ENCODE assay signal across 1 cellular context in the genomic region with DNA sequence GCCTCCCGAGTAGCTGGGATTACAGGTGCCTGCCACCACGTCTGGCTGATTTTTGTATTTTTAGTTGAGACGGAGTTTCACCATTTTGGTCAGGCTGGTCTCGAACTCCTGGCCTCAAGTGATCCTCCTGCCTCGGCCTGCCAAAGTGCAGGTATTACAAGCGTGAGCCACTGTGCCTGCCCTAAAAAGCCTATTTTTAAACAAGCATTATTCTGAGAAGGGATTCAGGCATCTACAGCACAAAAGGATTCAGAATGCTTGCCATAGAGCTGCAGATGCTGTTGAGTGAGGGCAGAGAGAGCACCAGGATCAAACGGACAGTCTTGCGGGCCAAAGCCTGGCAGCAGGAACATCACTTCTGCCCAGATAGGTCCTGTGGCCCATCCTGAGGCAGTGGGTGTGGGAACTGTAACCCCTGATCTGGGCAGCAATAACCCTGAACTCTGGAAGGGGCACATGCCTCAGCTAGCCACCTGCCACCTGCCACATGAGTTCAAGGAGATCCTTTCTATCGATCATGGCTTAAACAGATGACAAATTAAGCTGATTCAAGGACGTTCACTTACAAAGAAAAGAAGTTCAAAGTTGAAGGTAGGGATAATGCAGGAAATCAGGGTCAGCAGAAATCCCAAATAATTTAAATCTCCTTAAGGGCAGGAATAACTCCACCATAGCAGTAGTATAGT.
TF ChIP-seq lines count a peak whose summit lies in the region.

No MANE protein-coding gene starts in this region.

TF ChIP-seq in HepG2, 621 proteins besides CTCF, POLR2A, EP300 and RAD21 (continues in another document):
- no peak for TF ChIP-seq PHB2 (IDR thresholded peaks at IDR 0.05; ENCODE audit: partially characterized antibody)
- TF ChIP-seq MAF1 (CRISPR knock-in tag; IDR thresholded peaks at IDR 0.05; ENCODE audit: borderline replicate concordance), result no peak
- TF ChIP-seq NFIB (CRISPR knock-in tag; IDR thresholded peaks at IDR 0.05; ENCODE audit: borderline replicate concordance), result no peak
- TF ChIP-seq ZNF564 (CRISPR knock-in tag; IDR thresholded peaks at IDR 0.05), result no peak
- TF ChIP-seq ZNF552 (CRISPR knock-in tag; IDR thresholded peaks at IDR 0.05; ENCODE audit: borderline replicate concordance), result 0 out of 2 replicates have a peak, but pooled peaks have one; percentile 27
- TF ChIP-seq CENPX (CRISPR knock-in tag; IDR thresholded peaks at IDR 0.05), result no peak
- TF ChIP-seq ZSCAN22 (CRISPR knock-in tag; IDR thresholded peaks at IDR 0.05), result no peak
- TF ChIP-seq, protein P1, sequence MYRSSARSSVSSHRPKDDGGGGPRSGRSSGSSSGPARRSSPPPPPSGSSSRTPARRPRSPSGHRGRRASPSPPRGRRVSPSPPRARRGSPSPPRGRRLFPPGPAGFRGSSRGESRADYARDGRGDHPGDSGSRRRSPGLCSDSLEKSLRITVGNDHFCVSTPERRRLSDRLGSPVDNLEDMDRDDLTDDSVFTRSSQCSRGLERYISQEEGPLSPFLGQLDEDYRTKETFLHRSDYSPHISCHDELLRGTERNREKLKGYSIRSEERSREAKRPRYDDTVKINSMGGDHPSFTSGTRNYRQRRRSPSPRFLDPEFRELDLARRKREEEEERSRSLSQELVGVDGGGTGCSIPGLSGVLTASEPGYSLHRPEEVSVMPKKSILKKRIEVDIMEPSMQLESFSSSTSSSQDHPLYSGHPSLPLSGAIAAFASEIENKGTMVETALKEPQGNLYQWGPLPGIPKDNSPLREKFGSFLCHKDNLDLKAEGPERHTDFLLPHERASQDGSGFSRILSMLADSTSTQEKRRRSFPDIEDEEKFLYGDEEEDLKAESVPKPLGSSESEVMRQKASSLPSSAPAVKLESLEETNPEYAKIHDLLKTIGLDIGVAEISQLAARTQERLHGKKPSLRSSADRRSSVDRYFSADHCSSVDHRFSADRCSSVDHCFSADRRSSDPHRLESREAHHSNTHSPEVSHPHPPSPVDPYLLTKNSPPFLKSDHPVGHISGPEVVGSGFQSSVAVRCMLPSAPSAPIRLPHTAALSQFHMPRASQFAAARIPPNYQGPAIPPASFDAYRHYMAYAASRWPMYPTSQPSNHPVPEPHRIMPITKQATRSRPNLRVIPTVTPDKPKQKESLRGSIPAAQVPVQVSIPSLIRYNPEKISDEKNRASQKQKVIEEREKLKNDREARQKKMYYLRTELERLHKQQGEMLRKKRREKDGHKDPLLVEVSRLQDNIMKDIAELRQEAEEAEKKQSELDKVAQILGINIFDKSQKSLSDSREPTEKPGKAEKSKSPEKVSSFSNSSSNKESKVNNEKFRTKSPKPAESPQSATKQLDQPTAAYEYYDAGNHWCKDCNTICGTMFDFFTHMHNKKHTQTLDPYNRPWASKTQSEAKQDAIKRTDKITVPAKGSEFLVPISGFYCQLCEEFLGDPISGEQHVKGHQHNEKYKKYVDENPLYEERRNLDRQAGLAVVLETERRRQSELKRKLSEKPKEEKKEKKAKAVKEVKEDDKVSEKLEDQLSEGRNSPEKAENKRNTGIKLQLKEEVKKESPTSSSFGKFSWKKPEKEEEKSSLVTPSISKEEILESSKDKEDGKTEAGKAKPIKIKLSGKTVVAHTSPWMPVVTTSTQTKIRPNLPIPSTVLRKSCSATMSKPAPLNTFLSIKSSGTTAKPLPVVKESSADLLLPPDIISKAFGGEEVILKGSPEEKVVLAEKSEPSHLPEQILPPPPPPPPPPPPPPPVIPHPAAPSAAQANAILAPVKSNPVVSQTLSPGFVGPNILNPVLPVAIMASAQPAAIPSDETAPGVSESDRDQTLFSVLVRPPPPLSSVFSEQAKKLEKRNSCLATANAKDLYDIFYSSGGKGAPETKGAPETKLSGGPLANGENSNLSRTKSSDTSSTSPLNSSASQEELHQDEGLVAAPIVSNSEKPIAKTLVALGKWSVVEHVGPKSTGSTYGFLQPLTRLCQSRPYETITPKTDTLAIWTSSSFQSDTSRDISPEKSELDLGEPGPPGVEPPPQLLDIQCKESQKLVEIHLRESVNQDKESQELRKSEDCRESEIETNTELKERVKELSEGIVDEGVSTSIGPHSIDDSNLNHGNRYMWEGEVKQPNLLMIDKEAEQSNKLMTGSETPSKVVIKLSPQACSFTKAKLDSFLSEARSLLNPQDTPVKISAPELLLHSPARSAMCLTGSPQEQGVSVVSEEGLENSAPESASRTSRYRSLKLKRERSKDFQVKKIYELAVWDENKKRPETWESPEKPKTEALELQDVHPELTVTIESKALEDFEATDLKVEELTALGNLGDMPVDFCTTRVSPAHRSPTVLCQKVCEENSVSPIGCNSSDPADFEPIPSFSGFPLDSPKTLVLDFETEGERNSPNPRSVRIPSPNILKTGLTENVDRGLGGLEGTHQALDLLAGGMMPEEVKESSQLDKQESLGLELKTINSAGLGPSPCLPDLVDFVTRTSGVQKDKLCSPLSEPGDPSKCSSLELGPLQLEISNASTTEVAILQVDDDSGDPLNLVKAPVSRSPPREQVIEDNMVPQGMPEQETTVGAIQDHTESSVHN (CRISPR knock-in tag; IDR thresholded peaks at IDR 0.05), result no peak
- 0 out of 2 replicates have a peak, but pooled peaks have one; percentile 32 for TF ChIP-seq ZNF615 (CRISPR knock-in tag; IDR thresholded peaks at IDR 0.05; ENCODE audit: borderline replicate concordance)
- TF ChIP-seq SIN3A (IDR thresholded peaks at IDR 0.05; ENCODE audit: borderline replicate concordance, low read depth, low read length), result no peak
- TF ChIP-seq HDAC1 (CRISPR knock-in tag; IDR thresholded peaks at IDR 0.05), result peak; percentile 26; the same call in 1 of the 2 replicates
- no peak for TF ChIP-seq ZNF678 (CRISPR knock-in tag; IDR thresholded peaks at IDR 0.05)
- TF ChIP-seq SOX13 (IDR thresholded peaks at IDR 0.05), result no peak
- TF ChIP-seq SOX13 (CRISPR knock-in tag; conservative IDR thresholded peaks at IDR 0.05 in 1 of 2, IDR thresholded peaks at IDR 0.05 in 1 of 2), result 0 out of 4 replicates have a peak, but pooled peaks of 1 of the 2 experiments have one; percentile 14
- TF ChIP-seq, protein P2, sequence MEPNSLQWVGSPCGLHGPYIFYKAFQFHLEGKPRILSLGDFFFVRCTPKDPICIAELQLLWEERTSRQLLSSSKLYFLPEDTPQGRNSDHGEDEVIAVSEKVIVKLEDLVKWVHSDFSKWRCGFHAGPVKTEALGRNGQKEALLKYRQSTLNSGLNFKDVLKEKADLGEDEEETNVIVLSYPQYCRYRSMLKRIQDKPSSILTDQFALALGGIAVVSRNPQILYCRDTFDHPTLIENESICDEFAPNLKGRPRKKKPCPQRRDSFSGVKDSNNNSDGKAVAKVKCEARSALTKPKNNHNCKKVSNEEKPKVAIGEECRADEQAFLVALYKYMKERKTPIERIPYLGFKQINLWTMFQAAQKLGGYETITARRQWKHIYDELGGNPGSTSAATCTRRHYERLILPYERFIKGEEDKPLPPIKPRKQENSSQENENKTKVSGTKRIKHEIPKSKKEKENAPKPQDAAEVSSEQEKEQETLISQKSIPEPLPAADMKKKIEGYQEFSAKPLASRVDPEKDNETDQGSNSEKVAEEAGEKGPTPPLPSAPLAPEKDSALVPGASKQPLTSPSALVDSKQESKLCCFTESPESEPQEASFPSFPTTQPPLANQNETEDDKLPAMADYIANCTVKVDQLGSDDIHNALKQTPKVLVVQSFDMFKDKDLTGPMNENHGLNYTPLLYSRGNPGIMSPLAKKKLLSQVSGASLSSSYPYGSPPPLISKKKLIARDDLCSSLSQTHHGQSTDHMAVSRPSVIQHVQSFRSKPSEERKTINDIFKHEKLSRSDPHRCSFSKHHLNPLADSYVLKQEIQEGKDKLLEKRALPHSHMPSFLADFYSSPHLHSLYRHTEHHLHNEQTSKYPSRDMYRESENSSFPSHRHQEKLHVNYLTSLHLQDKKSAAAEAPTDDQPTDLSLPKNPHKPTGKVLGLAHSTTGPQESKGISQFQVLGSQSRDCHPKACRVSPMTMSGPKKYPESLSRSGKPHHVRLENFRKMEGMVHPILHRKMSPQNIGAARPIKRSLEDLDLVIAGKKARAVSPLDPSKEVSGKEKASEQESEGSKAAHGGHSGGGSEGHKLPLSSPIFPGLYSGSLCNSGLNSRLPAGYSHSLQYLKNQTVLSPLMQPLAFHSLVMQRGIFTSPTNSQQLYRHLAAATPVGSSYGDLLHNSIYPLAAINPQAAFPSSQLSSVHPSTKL (CRISPR knock-in tag; IDR thresholded peaks at IDR 0.05), result peak; percentile 62
- TF ChIP-seq, protein P3, sequence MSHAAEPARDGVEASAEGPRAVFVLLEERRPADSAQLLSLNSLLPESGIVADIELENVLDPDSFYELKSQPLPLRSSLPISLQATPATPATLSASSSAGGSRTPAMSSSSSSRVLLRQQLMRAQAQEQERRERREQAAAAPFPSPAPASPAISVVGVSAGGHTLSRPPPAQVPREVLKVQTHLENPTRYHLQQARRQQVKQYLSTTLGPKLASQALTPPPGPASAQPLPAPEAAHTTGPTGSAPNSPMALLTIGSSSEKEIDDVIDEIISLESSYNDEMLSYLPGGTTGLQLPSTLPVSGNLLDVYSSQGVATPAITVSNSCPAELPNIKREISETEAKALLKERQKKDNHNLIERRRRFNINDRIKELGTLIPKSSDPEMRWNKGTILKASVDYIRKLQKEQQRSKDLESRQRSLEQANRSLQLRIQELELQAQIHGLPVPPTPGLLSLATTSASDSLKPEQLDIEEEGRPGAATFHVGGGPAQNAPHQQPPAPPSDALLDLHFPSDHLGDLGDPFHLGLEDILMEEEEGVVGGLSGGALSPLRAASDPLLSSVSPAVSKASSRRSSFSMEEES (CRISPR knock-in tag; IDR thresholded peaks at IDR 0.05), result no peak
- no peak for TF ChIP-seq ZFX (CRISPR knock-in tag; IDR thresholded peaks at IDR 0.05; ENCODE audit: low read depth)
- no peak for TF ChIP-seq ZNF235 (CRISPR knock-in tag; IDR thresholded peaks at IDR 0.05; ENCODE audit: borderline replicate concordance)
- peak; percentile 17 for TF ChIP-seq TEAD3 (CRISPR knock-in tag; optimal IDR thresholded peaks at IDR 0.05; ENCODE audit: borderline replicate concordance)
- TF ChIP-seq ZFYVE20 (CRISPR knock-in tag; IDR thresholded peaks at IDR 0.05; ENCODE audit: borderline replicate concordance, low read depth), result 0 out of 2 replicates have a peak, but pooled peaks have one; percentile 29
- TF ChIP-seq ZNF724P (CRISPR knock-in tag; IDR thresholded peaks at IDR 0.05; ENCODE audit: borderline replicate concordance), result peak; percentile 73; the same call in 1 of the 2 replicates
- no peak for TF ChIP-seq SAP130 (CRISPR knock-in tag; IDR thresholded peaks at IDR 0.05; ENCODE audit: low read depth)
- no peak for TF ChIP-seq SOX6 (IDR thresholded peaks at IDR 0.05)
- TF ChIP-seq SOX6 (CRISPR knock-in tag; IDR thresholded peaks at IDR 0.05), result peak; percentile 53
- TF ChIP-seq, protein P4, sequence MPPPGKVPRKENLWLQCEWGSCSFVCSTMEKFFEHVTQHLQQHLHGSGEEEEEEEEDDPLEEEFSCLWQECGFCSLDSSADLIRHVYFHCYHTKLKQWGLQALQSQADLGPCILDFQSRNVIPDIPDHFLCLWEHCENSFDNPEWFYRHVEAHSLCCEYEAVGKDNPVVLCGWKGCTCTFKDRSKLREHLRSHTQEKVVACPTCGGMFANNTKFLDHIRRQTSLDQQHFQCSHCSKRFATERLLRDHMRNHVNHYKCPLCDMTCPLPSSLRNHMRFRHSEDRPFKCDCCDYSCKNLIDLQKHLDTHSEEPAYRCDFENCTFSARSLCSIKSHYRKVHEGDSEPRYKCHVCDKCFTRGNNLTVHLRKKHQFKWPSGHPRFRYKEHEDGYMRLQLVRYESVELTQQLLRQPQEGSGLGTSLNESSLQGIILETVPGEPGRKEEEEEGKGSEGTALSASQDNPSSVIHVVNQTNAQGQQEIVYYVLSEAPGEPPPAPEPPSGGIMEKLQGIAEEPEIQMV (CRISPR knock-in tag; IDR thresholded peaks at IDR 0.05; ENCODE audit: low read depth), result no peak
- TF ChIP-seq, protein P5, sequence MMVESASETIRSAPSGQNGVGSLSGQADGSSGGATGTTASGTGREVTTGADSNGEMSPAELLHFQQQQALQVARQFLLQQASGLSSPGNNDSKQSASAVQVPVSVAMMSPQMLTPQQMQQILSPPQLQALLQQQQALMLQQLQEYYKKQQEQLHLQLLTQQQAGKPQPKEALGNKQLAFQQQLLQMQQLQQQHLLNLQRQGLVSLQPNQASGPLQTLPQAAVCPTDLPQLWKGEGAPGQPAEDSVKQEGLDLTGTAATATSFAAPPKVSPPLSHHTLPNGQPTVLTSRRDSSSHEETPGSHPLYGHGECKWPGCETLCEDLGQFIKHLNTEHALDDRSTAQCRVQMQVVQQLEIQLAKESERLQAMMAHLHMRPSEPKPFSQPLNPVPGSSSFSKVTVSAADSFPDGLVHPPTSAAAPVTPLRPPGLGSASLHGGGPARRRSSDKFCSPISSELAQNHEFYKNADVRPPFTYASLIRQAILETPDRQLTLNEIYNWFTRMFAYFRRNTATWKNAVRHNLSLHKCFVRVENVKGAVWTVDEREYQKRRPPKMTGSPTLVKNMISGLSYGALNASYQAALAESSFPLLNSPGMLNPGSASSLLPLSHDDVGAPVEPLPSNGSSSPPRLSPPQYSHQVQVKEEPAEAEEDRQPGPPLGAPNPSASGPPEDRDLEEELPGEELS (CRISPR knock-in tag; IDR thresholded peaks at IDR 0.05), result 0 out of 2 replicates have a peak, but pooled peaks have one; percentile 10
- no peak for TF ChIP-seq GTF3A (CRISPR knock-in tag; conservative IDR thresholded peaks at IDR 0.05)
- no peak for TF ChIP-seq KDM6A (CRISPR knock-in tag; IDR thresholded peaks at IDR 0.05; ENCODE audit: low read depth)
- no peak for TF ChIP-seq MAFF (IDR thresholded peaks at IDR 0.05; ENCODE audit: low read depth, low read length)
- no peak for TF ChIP-seq ZSCAN25 (CRISPR knock-in tag; IDR thresholded peaks at IDR 0.05)
- TF ChIP-seq ZBTB3 (CRISPR knock-in tag; IDR thresholded peaks at IDR 0.05; ENCODE audit: borderline replicate concordance, low read depth), result no peak
- no peak for TF ChIP-seq ZNF614 (CRISPR knock-in tag; IDR thresholded peaks at IDR 0.05; ENCODE audit: borderline replicate concordance)
- no peak for TF ChIP-seq NAIF1 (CRISPR knock-in tag; IDR thresholded peaks at IDR 0.05; ENCODE audit: borderline replicate concordance)
- TF ChIP-seq ZNF816 (CRISPR knock-in tag; IDR thresholded peaks at IDR 0.05; ENCODE audit: borderline replicate concordance), result no peak
- TF ChIP-seq HNF4A (CRISPR knock-in tag; IDR thresholded peaks at IDR 0.05), result peak; percentile 67; the same call in 1 of the 2 replicates
- TF ChIP-seq NR2C2 (CRISPR knock-in tag; IDR thresholded peaks at IDR 0.05; ENCODE audit: borderline replicate concordance), result no peak
- TF ChIP-seq, protein P6, sequence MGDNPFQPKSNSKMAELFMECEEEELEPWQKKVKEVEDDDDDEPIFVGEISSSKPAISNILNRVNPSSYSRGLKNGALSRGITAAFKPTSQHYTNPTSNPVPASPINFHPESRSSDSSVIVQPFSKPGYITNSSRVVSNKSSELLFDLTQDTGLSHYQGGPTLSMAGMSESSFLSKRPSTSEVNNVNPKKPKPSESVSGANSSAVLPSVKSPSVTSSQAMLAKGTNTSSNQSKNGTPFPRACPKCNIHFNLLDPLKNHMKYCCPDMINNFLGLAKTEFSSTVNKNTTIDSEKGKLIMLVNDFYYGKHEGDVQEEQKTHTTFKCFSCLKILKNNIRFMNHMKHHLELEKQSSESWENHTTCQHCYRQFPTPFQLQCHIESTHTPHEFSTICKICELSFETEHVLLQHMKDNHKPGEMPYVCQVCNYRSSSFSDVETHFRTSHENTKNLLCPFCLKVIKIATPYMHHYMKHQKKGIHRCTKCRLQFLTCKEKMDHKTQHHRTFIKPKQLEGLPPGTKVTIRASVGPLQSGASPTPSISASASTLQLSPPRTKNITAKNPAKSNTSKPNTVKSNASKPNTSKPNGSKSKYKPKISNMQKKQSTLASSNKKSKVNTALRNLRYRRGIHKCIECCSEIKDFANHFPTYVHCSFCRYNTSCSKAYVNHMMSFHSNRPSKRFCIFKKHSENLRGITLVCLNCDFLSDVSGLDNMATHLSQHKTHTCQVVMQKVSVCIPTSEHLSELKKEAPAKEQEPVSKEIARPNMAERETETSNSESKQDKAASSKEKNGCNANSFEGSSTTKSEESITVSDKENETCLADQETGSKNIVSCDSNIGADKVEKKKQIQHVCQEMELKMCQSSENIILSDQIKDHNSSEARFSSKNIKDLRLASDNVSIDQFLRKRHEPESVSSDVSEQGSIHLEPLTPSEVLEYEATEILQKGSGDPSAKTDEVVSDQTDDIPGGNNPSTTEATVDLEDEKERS (CRISPR knock-in tag; IDR thresholded peaks at IDR 0.05), result 0 out of 2 replicates have a peak, but pooled peaks have one; percentile 24
